In the genomic region with DNA sequence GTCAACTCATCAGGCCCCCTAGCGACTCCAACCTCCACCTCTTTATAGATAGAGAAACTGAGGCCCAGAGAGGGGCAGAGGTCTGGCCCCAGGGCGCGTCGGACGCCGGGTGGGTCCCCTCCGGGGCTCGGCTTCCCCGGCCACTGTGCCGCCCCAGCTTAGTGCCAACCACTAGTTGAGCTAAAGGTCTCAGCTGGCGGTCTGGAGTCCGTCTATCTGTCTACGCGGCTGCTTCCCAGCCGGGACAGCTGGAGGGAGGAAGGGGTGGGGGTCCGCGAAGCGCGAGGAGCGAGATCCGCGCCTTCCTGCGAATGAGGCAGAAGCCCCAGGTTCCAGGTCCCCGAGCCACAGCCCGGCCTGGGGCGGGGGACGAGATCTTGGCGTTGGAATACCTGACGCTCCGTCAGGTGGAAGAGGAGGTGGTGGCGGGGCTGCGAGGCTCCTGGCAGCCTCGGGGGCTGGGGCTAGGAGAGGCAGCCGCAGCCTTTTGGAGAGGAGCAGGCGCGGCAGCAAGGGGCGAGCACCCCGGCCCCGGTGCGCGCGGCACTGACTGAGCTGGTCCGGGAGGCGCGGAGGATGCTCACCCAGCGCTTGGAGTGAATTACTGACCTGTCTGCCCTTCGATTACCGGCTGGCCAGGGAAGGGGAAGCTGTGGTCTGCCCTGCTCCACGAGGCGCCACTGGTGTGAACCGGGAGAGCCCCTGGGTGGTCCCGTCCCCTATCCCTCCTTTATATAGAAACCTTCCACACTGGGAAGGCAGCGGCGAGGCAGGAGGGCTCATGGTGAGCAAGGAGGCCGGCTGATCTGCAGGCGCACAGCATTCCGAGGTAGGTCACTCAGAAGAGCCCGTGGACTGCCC, we compare ENCODE assay signal across 9 cellular contexts. TPM values are rescaled to one million over a fixed set of nuclear protein-coding genes. Genes with fewer than 3 reads are reported as not detected.
DNase-seq lines count a peak whose midpoint lies in the region; ATAC-seq and TF ChIP-seq lines count a peak whose summit lies in the region.
"Had no signal": no experiment of that assay in that cellular context is flagged by ENCODE, and none has a peak within 500 bp of the region (broad histone marks: within the 10 kb centered on the region; RNA-seq: fewer than 3 reads in every experiment).

No MANE protein-coding gene starts in this region.

- no peaks in the 10 kb centered on the region for H3K9me3 ChIP-seq in ES-I3 (ENCODE audit: control insufficient read depth, insufficient read depth, low read length)
- no peaks in the 10 kb centered on the region for H3K9me3 ChIP-seq in iPS-18a (ENCODE audit: control insufficient read depth, low read depth, low read length)
- H3K9me3 ChIP-seq in gastrocnemius medialis = no peaks in the 10 kb centered on the region

- DNase-seq in astrocyte of the hippocampus (ENCODE audit: low read depth, low spot score) (peak; percentile 25), gastrocnemius medialis (no peak), NCI-H226 (no peak), hypothalamus (lab: John Stamatoyannopoulos, UW) (no peak)

- H3K4me3 ChIP-seq in iPS-18a (ENCODE audit: low read length) (peak overlapping the region; percentile 51), gastrocnemius medialis (peak overlapping the region; percentile 37 to 61 (median 52))

- peak overlapping the region; percentile 56; the same call in 1 of the 2 replicates for H3K9ac ChIP-seq in ES-I3 (ENCODE audit: low read depth, low read length)
- no peak overlapping the region for H3K9ac ChIP-seq in iPS-18a (ENCODE audit: low read length)

- H3K27ac ChIP-seq in iPS-18a (ENCODE audit: low read length) (no peak overlapping the region), gastrocnemius medialis (peak overlapping the region; percentile 55 to 67 (median 58))

- peaks cover 69% of the 10 kb centered on the region for H3K27me3 ChIP-seq in iPS-18a (ENCODE audit: control insufficient read depth, insufficient read depth, low read length)
- H3K27me3 ChIP-seq in gastrocnemius medialis = peaks cover 22 to 28% (median 24%) of the 10 kb centered on the region in 3 donors

- peaks cover 5% of the 10 kb centered on the region; the same call in 1 of the 2 replicates for H3K4me1 ChIP-seq in ES-I3 (ENCODE audit: insufficient read depth, low read length)
- H3K4me1 ChIP-seq in iPS-18a (ENCODE audit: control insufficient read depth, low read depth, low read length) = no peaks in the 10 kb centered on the region
- H3K4me1 ChIP-seq in gastrocnemius medialis = peaks cover 0 to 6% of the 10 kb centered on the region in 2 donors

- intact Hi-C loops in gastrocnemius medialis (cut with DNase I; ENCODE audit: low total_unique reads) = no loop called here

- no peak for TF ChIP-seq POLR2A in gastrocnemius medialis (IDR thresholded peaks at IDR 0.05)

- H3K36me3 ChIP-seq in ES-I3 (ENCODE audit: insufficient read depth, low read length) (no peaks in the 10 kb centered on the region), iPS-18a (ENCODE audit: control insufficient read depth, low read depth, low read length) (no peaks in the 10 kb centered on the region), gastrocnemius medialis (no peaks in the 10 kb centered on the region)

- in situ Hi-C loops in gastrocnemius medialis (cut with MboI; ENCODE audit: low sequenced_read_pairs in 4 of 4) = no loop called here

- ATAC-seq in gastrocnemius medialis (no peak), HG03565 (IDR thresholded peaks at IDR 0.05; ENCODE audit: unreplicated experiment) (no peak), HG02763 (IDR thresholded peaks at IDR 0.05; ENCODE audit: unreplicated experiment) (no peak)

- no peak for TF ChIP-seq CTCF in gastrocnemius medialis (IDR thresholded peaks at IDR 0.05 in 4 of 5, conservative IDR thresholded peaks at IDR 0.05 in 1 of 5)

RNA-seq across cellular contexts. Expression of a gene that starts 0.9 kb away (rescaled TPM):
- 10 to 100 TPM; 10.2 to 15.9 (median 13.0) TPM for total RNA-seq in gastrocnemius medialis
- total RNA-seq: SK-MEL-5 had no signal
